ENCODE assay signal across 8 cellular contexts in the genomic region with DNA sequence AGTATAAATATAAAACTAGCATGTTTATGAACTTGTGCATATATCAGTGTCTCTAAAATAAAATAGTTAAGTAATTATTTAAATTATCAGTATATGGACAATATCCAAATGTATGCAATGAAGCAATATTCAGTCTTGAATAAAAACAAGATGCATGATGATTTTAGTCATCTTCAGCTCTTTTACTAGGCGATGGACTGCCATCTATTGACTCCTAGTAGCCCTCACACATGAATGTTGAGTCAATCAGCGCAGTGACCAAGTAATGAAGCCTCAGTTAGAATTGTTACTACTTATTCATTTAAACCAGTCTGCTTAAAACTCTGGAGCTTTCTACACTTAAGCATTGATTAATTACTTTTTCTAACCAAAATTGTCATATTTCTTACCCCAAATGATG.
DNase-seq lines count a peak whose midpoint lies in the region; ATAC-seq and TF ChIP-seq lines count a peak whose summit lies in the region.

No MANE protein-coding gene starts in this region.

- H3K27ac Mint-ChIP-seq in Calu3 (ENCODE audit: unreplicated experiment), result no peak overlapping the region

- CTCF ChIA-PET in Calu3 (lab: Charles Lee), result no interaction called here

- DNase-seq in COR-L47 (lab: John Stamatoyannopoulos, UW) (peak; percentile 11), GM20000 (ENCODE audit: low spot score) (peak; percentile 19), OCI-M1 (lab: John Stamatoyannopoulos, UW) (peak; percentile 64), glomerular visceral epithelial cell (ENCODE audit: extremely low spot score) (peak; percentile 23), Calu3 (no peak)

- H3K4me3 Mint-ChIP-seq in Calu3 (ENCODE audit: low read depth, unreplicated experiment), result no peak overlapping the region

- intact Hi-C loops in Calu3 (cut with micrococcal nuclease; ENCODE audit: unreplicated experiment), result no loop called here

- ATAC-seq in GM18511 (IDR thresholded peaks at IDR 0.05; ENCODE audit: unreplicated experiment), result no peak
- ATAC-seq in GM21619 (IDR thresholded peaks at IDR 0.05; ENCODE audit: unreplicated experiment), result no peak
- no peak for ATAC-seq in HG03196 (IDR thresholded peaks at IDR 0.05; ENCODE audit: unreplicated experiment)

- no peaks in the 10 kb centered on the region for H3K9me3 Mint-ChIP-seq in Calu3 (ENCODE audit: low read depth, unreplicated experiment)

- no peaks in the 10 kb centered on the region for H3K27me3 Mint-ChIP-seq in Calu3 (ENCODE audit: unreplicated experiment)

- TF ChIP-seq CTCF in GM20000 (IDR thresholded peaks at IDR 0.05; ENCODE audit: extremely low read depth, missing control alignments) (peak; percentile 43), Calu3 (IDR thresholded peaks at IDR 0.05; ENCODE audit: unreplicated experiment) (no peak)

- no peaks in the 10 kb centered on the region for H3K4me1 Mint-ChIP-seq in Calu3 (ENCODE audit: low read depth, unreplicated experiment)

- H3K36me3 Mint-ChIP-seq in Calu3 (ENCODE audit: insufficient read depth, unreplicated experiment), result no peaks in the 10 kb centered on the region

- BruUV-seq in Calu3 (replicated peaks; lab: Mats Ljungman, UMichigan), result no TSS peak
